Comparison of ENCODE assay signal across 9 cellular contexts in genomic region chr3:149507491-149508324, GRCh38. TPM values are rescaled to one million over a fixed set of nuclear protein-coding genes. Genes with fewer than 3 reads are reported as not detected.
DNase-seq lines count a peak whose midpoint lies in the region; ATAC-seq and TF ChIP-seq lines count a peak whose summit lies in the region.
"Had no signal": no experiment of that assay in that cellular context is flagged by ENCODE, and none has a peak within 500 bp of the region (broad histone marks: within the 10 kb centered on the region; RNA-seq: fewer than 3 reads in every experiment).

No MANE protein-coding gene starts in this region.

- H3K4me3 ChIP-seq in A673 (ENCODE audit: low read depth, low read length, poor library complexity, severe bottlenecking): no peak overlapping the region
- H3K4me3 ChIP-seq in lung: no peak overlapping the region

- BruUV-seq in A673 (replicated peaks; lab: Mats Ljungman, UMichigan): no TSS peak

- peak overlapping the region; percentile 30; the same call in 1 of the 2 replicates for H3K4me3 Mint-ChIP-seq in HFFc6
- H3K4me3 Mint-ChIP-seq in activated CD8-positive, alpha-beta T cell treated with anti-CD3 and anti-CD28 coated beads for 36 hours: no peak overlapping the region

- ATAC-seq in activated CD8-positive, alpha-beta T cell treated with anti-CD3 and anti-CD28 coated beads for 36 hours: peak; percentile 78
- ATAC-seq in lung (ENCODE audit: insufficient read depth, low FRiP score) (peak; percentile 54), GM21367 (IDR thresholded peaks at IDR 0.05; ENCODE audit: unreplicated experiment) (no peak)

- no peak for TF ChIP-seq CTCF in A673 (conservative IDR thresholded peaks at IDR 0.05; ENCODE audit: low read depth, low read length)
- no peak for TF ChIP-seq CTCF in HFFc6 (IDR thresholded peaks at IDR 0.05)
- no peak for TF ChIP-seq CTCF in activated CD8-positive, alpha-beta T cell treated with anti-CD3 and anti-CD28 coated beads for 36 hours (IDR thresholded peaks at IDR 0.05)
- no peak for TF ChIP-seq CTCF in lung (IDR thresholded peaks at IDR 0.05; ENCODE audit: control extremely low read depth, extremely low read depth)

- no peaks in the 10 kb centered on the region for H3K36me3 ChIP-seq in A673 (ENCODE audit: insufficient read depth, low read length, poor library complexity, severe bottlenecking)
- no peaks in the 10 kb centered on the region for H3K36me3 ChIP-seq in lung (ENCODE audit: control insufficient read depth in 2 of 2, insufficient read depth in 2 of 2, low read length in 2 of 2)

- 12 to 18% methylated on average over 14 of the region's 14 CpGs for WGBS in lung, 2 donors

- DNase-seq in A673 (ENCODE audit: low spot score): peak; percentile 35
- no peak for DNase-seq in HFFc6
- DNase-seq in activated CD8-positive, alpha-beta T cell treated with anti-CD3 and anti-CD28 coated beads for 36 hours: peak; percentile 35
- peak; percentile 50 for DNase-seq in lung (ENCODE audit: low spot score)
- DNase-seq in DMS153 treated with DMSO at 0.1 percent for 48 hours (lab: John Stamatoyannopoulos, UW; ENCODE audit: unreplicated experiment): no peak
- DNase-seq in NCI-H2171 treated with DMSO at 0.1 percent for 48 hours (lab: John Stamatoyannopoulos, UW): no peak
- no peak for DNase-seq in RKO (ENCODE audit: low spot score)
- DNase-seq: DND-41 had no signal

- POLR2A ChIA-PET in A673 (lab: Charles Lee; ENCODE audit: low non-redundant PET): interaction anchor here (0.6 kb wide), 1 partner anchor 272 kb away, joined by 10 read pairs; no protein-coding TSS in a partner anchor
- POLR2A ChIA-PET in activated CD8-positive, alpha-beta T cell treated with anti-CD3 and anti-CD28 coated beads for 36 hours (lab: Charles Lee): no interaction called here

- no peaks in the 10 kb centered on the region for H3K9me3 ChIP-seq in A673 (ENCODE audit: low read depth, low read length, poor library complexity, severe bottlenecking)
- H3K9me3 ChIP-seq in lung (ENCODE audit: control insufficient read depth in 2 of 2, insufficient read depth in 1 of 2, low read length in 1 of 2): no peaks in the 10 kb centered on the region

- no peak overlapping the region for H3K27ac ChIP-seq in A673 (ENCODE audit: low read depth, low read length, poor library complexity, severe bottlenecking)
- H3K27ac ChIP-seq in lung (ENCODE audit: low read depth in 1 of 2, low read length in 1 of 2): peak overlapping the region in 1 of 2 donors; percentile 90

- intact Hi-C loops in A673 (cut with micrococcal nuclease; ENCODE audit: unreplicated experiment): no loop called here
- intact Hi-C loops in activated CD8-positive, alpha-beta T cell treated with anti-CD3 and anti-CD28 coated beads for 36 hours (cut with micrococcal nuclease): no loop called here

- CTCF ChIA-PET in A673 (lab: Charles Lee): no interaction called here
- CTCF ChIA-PET in activated CD8-positive, alpha-beta T cell treated with anti-CD3 and anti-CD28 coated beads for 36 hours (lab: Charles Lee): interaction anchor here (1.0 to 3.4 kb wide), 3 partner anchors 12 to 263 kb away, joined by 3 to 10 read pairs (median 3); no protein-coding TSS in a partner anchor

- peaks cover 53% of the 10 kb centered on the region for H3K4me1 Mint-ChIP-seq in HFFc6 (ENCODE audit: low read depth)
- H3K4me1 Mint-ChIP-seq in activated CD8-positive, alpha-beta T cell treated with anti-CD3 and anti-CD28 coated beads for 36 hours (ENCODE audit: low read depth): peaks cover 8% of the 10 kb centered on the region

- peak overlapping the region; percentile 86 for H3K27ac Mint-ChIP-seq in HFFc6
- no peak overlapping the region for H3K27ac Mint-ChIP-seq in activated CD8-positive, alpha-beta T cell treated with anti-CD3 and anti-CD28 coated beads for 36 hours

- H3K4me1 ChIP-seq in A673 (ENCODE audit: insufficient read depth, low read length, poor library complexity, severe bottlenecking) (peaks cover 11% of the 10 kb centered on the region), lung (ENCODE audit: control insufficient read depth in 2 of 2, insufficient read depth in 2 of 2, low read length in 2 of 2) (peaks cover 0 to 6% of the 10 kb centered on the region in 2 donors)

- no peaks in the 10 kb centered on the region for H3K36me3 Mint-ChIP-seq in HFFc6 (ENCODE audit: low read depth)
- H3K36me3 Mint-ChIP-seq in activated CD8-positive, alpha-beta T cell treated with anti-CD3 and anti-CD28 coated beads for 36 hours (ENCODE audit: low read depth): no peaks in the 10 kb centered on the region

- no peaks in the 10 kb centered on the region for H3K9me3 Mint-ChIP-seq in HFFc6
- no peaks in the 10 kb centered on the region for H3K9me3 Mint-ChIP-seq in activated CD8-positive, alpha-beta T cell treated with anti-CD3 and anti-CD28 coated beads for 36 hours

- no peaks in the 10 kb centered on the region for H3K27me3 ChIP-seq in A673 (replicated peaks; ENCODE audit: insufficient read depth, low read depth, low read length, poor library complexity)
- H3K27me3 ChIP-seq in lung (ENCODE audit: control insufficient read depth, insufficient read depth): no peaks in the 10 kb centered on the region

- peaks cover 5% of the 10 kb centered on the region; the same call in 1 of the 2 replicates for H3K27me3 Mint-ChIP-seq in HFFc6 (ENCODE audit: insufficient read depth)
- H3K27me3 Mint-ChIP-seq in activated CD8-positive, alpha-beta T cell treated with anti-CD3 and anti-CD28 coated beads for 36 hours: peaks cover 13% of the 10 kb centered on the region

RNA-seq across cellular contexts. Expression of gene TM4SF4, which starts 33.2 kb away (rescaled TPM):
- total RNA-seq in A673 (2021) (not detected in 2 replicates), lung (1 to 10 TPM; 1.9 to 2.2 TPM)
- 1 to 10 TPM in 1 of 6 experiments, under 1 TPM in 5; 0.25 to 1.3 (median 0.63) TPM for total RNA-seq in HFFc6 (2021; fragmentation: NEBNext Ultra II Directional; extraction: Animal tissue kit (Norgen Biotek cat#: 25700))
- not detected for total RNA-seq in activated CD8-positive, alpha-beta T cell treated with anti-CD3 and anti-CD28 coated beads for 36 hours
- polyA plus RNA-seq in lung: 1 to 10 TPM in 1 of 2 donors, under 1 TPM in 1; 0.22 to 4.4 TPM

Comparison
In these comparisons a context has a peak if more than half of its experiments do, and no peak if none do; other contexts are left out.
1. DNase-seq: peak in A673 (single experiment), activated CD8-positive, alpha-beta T cell treated with anti-CD3 and anti-CD28 coated beads for 36 hours (single experiment) and lung (single experiment); none in HFFc6 (single experiment), DMS153 treated with DMSO at 0.1 percent for 48 hours (single experiment), NCI-H2171 treated with DMSO at 0.1 percent for 48 hours (single experiment) and RKO (single experiment).